Comparison of ENCODE assay signal across 9 cellular contexts in the genomic region with DNA sequence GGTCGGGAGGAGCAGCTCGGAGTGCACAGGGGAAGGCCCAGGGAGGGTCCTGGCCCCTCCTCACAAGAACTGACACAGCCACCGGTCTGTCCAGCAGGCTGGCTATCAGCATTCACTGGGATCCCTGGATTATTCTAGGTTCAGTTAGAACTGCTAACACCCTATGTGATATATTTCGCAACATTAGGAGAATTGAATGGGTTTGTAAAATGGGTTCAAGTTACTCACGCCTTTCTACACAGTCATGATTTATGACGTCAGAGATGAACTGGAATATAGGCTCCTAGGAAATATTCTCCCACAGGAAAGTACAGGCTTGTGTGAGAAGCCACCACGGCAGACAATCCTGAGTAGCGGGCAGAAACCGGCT. TPM values are rescaled to one million over a fixed set of nuclear protein-coding genes. Genes with fewer than 3 reads are reported as not detected.
DNase-seq lines count a peak whose midpoint lies in the region; ATAC-seq, FAIRE-seq and TF ChIP-seq lines count a peak whose summit lies in the region.
"Had no signal": no experiment of that assay in that cellular context is flagged by ENCODE, and none has a peak within 500 bp of the region (broad histone marks: within the 10 kb centered on the region; RNA-seq: fewer than 3 reads in every experiment).

No MANE protein-coding gene starts in this region.

- peak overlapping the region; percentile 48 for H2AFZ ChIP-seq in ACC112 (ENCODE audit: low read length, unreplicated experiment)

- H3K79me2 ChIP-seq in ACC112 (ENCODE audit: control insufficient read depth, insufficient read depth, low read length, unreplicated experiment) = no peaks in the 10 kb centered on the region
- no peaks in the 10 kb centered on the region for H3K79me2 ChIP-seq in mesendoderm (ENCODE audit: control insufficient read depth, insufficient read depth, low read length)

- H3K4me1 ChIP-seq in ACC112 (ENCODE audit: control insufficient read depth, insufficient read depth, low read length, unreplicated experiment) (peaks cover 4% of the 10 kb centered on the region), mesendoderm (ENCODE audit: control insufficient read depth, low read depth, low read length) (peaks cover 4% of the 10 kb centered on the region)

- H2BK120ac ChIP-seq in mesendoderm (ENCODE audit: low read depth, low read length) = no peak overlapping the region

- H2BK5ac ChIP-seq in mesendoderm (ENCODE audit: low read length) = no peak overlapping the region

- no peak for FAIRE-seq in H54 (lab: Jason Lieb, UNC)
- FAIRE-seq: TTC549 had no signal

- H3K4ac ChIP-seq in mesendoderm (ENCODE audit: low read depth, low read length) = no peak overlapping the region

- peak overlapping the region; percentile 92 for H3K4me3 ChIP-seq in ACC112 (ENCODE audit: low read depth, low read length)
- H3K4me3 ChIP-seq in mesendoderm (ENCODE audit: low read length) = no peak overlapping the region

- H3K27me3 ChIP-seq in ACC112 (ENCODE audit: insufficient read depth, low read length) = peaks cover 48% of the 10 kb centered on the region
- H3K27me3 ChIP-seq in mesendoderm (ENCODE audit: insufficient read depth, low read length, poor library complexity) = no peaks in the 10 kb centered on the region

- H3K27ac ChIP-seq in ACC112 (ENCODE audit: low read depth, low read length) (peak overlapping the region; percentile 40; the same call in 1 of the 2 replicates), angular gyrus (ENCODE audit: low read depth, low read length) (peak overlapping the region; percentile 83), mesendoderm (ENCODE audit: low read depth, low read length) (no peak overlapping the region)

- no peak overlapping the region for H3K18ac ChIP-seq in mesendoderm (ENCODE audit: low read length)

- no CpG with 5 or more reads among the region's 9 CpGs for WGBS in mesendoderm (ENCODE audit: extremely low coverage, insufficient coverage, low lambda C conversion rate)

- POLR2A ChIA-PET in HEK293T (lab: Yijun Ruan, JAX) = interaction anchor here (1.9 to 4.3 kb wide), 2 partner anchors 11 to 13 kb away, joined by 7 to 21 read pairs; no protein-coding TSS in a partner anchor

- H3K79me1 ChIP-seq in mesendoderm (ENCODE audit: low read length) = no peaks in the 10 kb centered on the region

- ATAC-seq in HG02885 (IDR thresholded peaks at IDR 0.05; ENCODE audit: poor library complexity, unreplicated experiment) (no peak), HG03175 (IDR thresholded peaks at IDR 0.05; ENCODE audit: unreplicated experiment) (no peak)

- DNase-seq in HEK293T (ENCODE audit: extremely low spot score) = no peak
- DNase-seq in mesendoderm = peak; percentile 8
- DNase-seq in H54 (ENCODE audit: insufficient read length, low spot score) = no peak
- no peak for DNase-seq in stimulated activated CD4-positive, alpha-beta T cell treated with anti-CD3 and anti-CD28 coated beads, Interleukin-15, amount 100 ng/mL, for 24 hours

- no peak overlapping the region for H2AK5ac ChIP-seq in mesendoderm (ENCODE audit: low read length)

- CTCF ChIA-PET in HEK293T (lab: Yijun Ruan, JAX) = no interaction called here

- H3K56ac ChIP-seq in mesendoderm (ENCODE audit: low read length) = peak overlapping the region; percentile 82

- TF ChIP-seq POLR2A in H54 (IDR thresholded peaks at IDR 0.05; ENCODE audit: low read depth, low read length) = no peak

- H3K9ac ChIP-seq in mesendoderm (ENCODE audit: low read length) = peak overlapping the region; percentile 60

- H4K8ac ChIP-seq in mesendoderm (ENCODE audit: low read depth, low read length) = no peak overlapping the region

- H3K23ac ChIP-seq in mesendoderm (ENCODE audit: low read length) = no peak overlapping the region

- no peak overlapping the region for H4K5ac ChIP-seq in mesendoderm (ENCODE audit: low read length)

- H3K36me3 ChIP-seq in ACC112 (ENCODE audit: insufficient read depth, low read length) (no peaks in the 10 kb centered on the region), mesendoderm (ENCODE audit: control insufficient read depth, insufficient read depth, low read length) (no peaks in the 10 kb centered on the region)

- H3K4me2 ChIP-seq in mesendoderm (ENCODE audit: low read length) = peak overlapping the region; percentile 54

- H2BK15ac ChIP-seq in mesendoderm (replicated peaks; ENCODE audit: low read depth) = no peak overlapping the region

TF ChIP-seq in HEK293T, 16 proteins besides CTCF, POLR2A, EP300 and RAD21:
- TF ChIP-seq ARNT (IDR thresholded peaks at IDR 0.05) = no peak
- no peak for TF ChIP-seq NFRKB (IDR thresholded peaks at IDR 0.05)
- TF ChIP-seq, protein P1, sequence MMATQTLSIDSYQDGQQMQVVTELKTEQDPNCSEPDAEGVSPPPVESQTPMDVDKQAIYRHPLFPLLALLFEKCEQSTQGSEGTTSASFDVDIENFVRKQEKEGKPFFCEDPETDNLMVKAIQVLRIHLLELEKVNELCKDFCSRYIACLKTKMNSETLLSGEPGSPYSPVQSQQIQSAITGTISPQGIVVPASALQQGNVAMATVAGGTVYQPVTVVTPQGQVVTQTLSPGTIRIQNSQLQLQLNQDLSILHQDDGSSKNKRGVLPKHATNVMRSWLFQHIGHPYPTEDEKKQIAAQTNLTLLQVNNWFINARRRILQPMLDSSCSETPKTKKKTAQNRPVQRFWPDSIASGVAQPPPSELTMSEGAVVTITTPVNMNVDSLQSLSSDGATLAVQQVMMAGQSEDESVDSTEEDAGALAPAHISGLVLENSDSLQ (IDR thresholded peaks at IDR 0.05) = peak; percentile 72
TF ChIP-seq in HEK293T: peak in this region for 1.

RNA-seq across cellular contexts. Expression of a gene that starts 1.0 kb away (rescaled TPM):
- 0.38 TPM for polyA plus RNA-seq in mesendoderm (2013, experiment 1 of 2)
- polyA plus RNA-seq in mesendoderm (2013, experiment 2 of 2) = 0.43 TPM
